8 cellular contexts compared by ENCODE assay signal in the genomic region with DNA sequence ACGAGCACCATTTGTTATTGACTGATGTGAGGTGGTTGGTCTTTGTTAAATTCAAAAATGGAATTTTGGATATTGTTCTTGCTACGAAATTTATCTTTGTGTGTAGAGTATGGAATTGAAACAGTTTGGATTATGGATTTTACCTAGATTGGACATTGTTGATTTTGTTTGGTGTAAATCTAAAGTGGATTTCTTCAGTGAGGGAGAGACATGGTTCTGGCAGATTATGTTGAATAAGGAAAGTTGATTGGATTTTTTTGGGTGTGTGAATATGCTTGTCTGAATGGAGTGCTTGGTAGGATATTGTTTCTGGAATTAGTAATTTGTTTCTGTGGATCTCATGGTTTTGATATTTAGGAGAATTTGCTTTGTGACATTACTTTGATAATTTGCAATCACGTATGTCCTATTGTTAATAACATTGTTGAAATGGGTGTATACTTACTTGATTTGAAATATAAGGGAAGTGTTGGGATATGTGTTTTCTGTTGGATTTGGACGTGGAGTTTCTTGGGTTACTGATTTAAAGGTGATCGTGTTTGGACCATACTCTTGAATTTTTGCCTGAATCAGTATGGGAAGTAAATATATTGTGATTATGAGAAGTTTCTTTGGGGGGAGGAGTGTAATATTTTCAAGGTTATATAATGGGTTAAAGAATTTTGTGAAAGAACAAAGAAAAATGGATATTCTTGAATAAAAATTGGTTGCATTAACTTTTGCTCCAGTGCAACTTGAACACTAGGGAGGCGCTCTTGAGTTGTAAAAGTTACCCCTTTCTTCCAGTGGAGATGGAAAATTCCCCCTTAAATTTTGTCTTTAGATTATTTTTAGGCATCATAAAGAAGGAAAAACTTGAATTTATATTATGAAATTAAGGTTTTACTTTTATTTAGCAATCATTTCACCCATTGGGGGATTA. TPM values are rescaled to one million over a fixed set of nuclear protein-coding genes. Genes with fewer than 3 reads are reported as not detected.
DNase-seq lines count a peak whose midpoint lies in the region; ATAC-seq and TF ChIP-seq lines count a peak whose summit lies in the region.

No MANE protein-coding gene starts in this region.

- H3K27me3 Mint-ChIP-seq in activated CD4-positive, alpha-beta T cell treated with anti-CD3 and anti-CD28 coated beads, Interleukin-2, amount 10 ng/mL, durations not matched to agents 7 days and 5 days: no peaks in the 10 kb centered on the region

- no peaks in the 10 kb centered on the region for H3K27me3 ChIP-seq in spleen (replicated peaks in 1 of 7)

- intact Hi-C loops in spleen (cut with DNase I; ENCODE audit: low total_unique reads): no loop called here

- H3K4me1 Mint-ChIP-seq in activated CD4-positive, alpha-beta T cell treated with anti-CD3 and anti-CD28 coated beads, Interleukin-2, amount 10 ng/mL, durations not matched to agents 7 days and 5 days: peaks cover 56% of the 10 kb centered on the region

- H3K4me1 ChIP-seq in spleen: peaks cover 31 to 87% (median 75%) of the 10 kb centered on the region in 6 donors

- peak overlapping the region; percentile 45 for H3K4me3 Mint-ChIP-seq in activated CD4-positive, alpha-beta T cell treated with anti-CD3 and anti-CD28 coated beads, Interleukin-2, amount 10 ng/mL, durations not matched to agents 7 days and 5 days

- H3K27ac ChIP-seq in spleen: peak overlapping the region; percentile 95 to 99 (median 98)

- peaks cover 12% of the 10 kb centered on the region for H3K9me3 Mint-ChIP-seq in activated CD4-positive, alpha-beta T cell treated with anti-CD3 and anti-CD28 coated beads, Interleukin-2, amount 10 ng/mL, durations not matched to agents 7 days and 5 days

- H3K4me3 ChIP-seq in epithelial cell of proximal tubule (ENCODE audit: low read depth, low read length): no peak overlapping the region
- H3K4me3 ChIP-seq in spleen: peak overlapping the region in 5 of 8 donors; percentile 58 to 83 (median 62)

- WGBS in spleen, 5 donors: 90 to 92% (median 91%) methylated on average over 6 of the region's 6 CpGs

- H3K9me3 ChIP-seq in spleen: no peaks in the 10 kb centered on the region

- TF ChIP-seq CTCF in epithelial cell of proximal tubule (conservative IDR thresholded peaks at IDR 0.05; ENCODE audit: low read depth, low read length) (peak; percentile 57), spleen (IDR thresholded peaks at IDR 0.05 in 8 of 11, conservative IDR thresholded peaks at IDR 0.05 in 3 of 11) (peak in 7 of 11 experiments; percentile 11 to 39 (median 18))

- ATAC-seq in GM18505 (IDR thresholded peaks at IDR 0.05; ENCODE audit: unreplicated experiment): no peak

- H3K36me3 ChIP-seq in spleen: peaks cover 0 to 55% (median 27%) of the 10 kb centered on the region in 6 donors

- H3K27ac Mint-ChIP-seq in activated CD4-positive, alpha-beta T cell treated with anti-CD3 and anti-CD28 coated beads, Interleukin-2, amount 10 ng/mL, durations not matched to agents 7 days and 5 days: peak overlapping the region; percentile 100

- CTCF ChIA-PET in activated CD4-positive, alpha-beta T cell treated with anti-CD3 and anti-CD28 coated beads, Interleukin-2, amount 10 ng/mL, durations not matched to agents 7 days and 5 days (lab: Charles Lee): interaction anchor here (0.9 to 2.1 kb wide), 17 partner anchors 9 to 90 kb away, joined by 3 to 38 read pairs (median 4); no protein-coding TSS in a partner anchor

- H3K36me3 Mint-ChIP-seq in activated CD4-positive, alpha-beta T cell treated with anti-CD3 and anti-CD28 coated beads, Interleukin-2, amount 10 ng/mL, durations not matched to agents 7 days and 5 days (ENCODE audit: low read depth): peaks cover 79% of the 10 kb centered on the region

- in situ Hi-C loops in SK-MEL-5 (cut with HindIII; ENCODE audit: low pct_unique_long_range_greater_than_20kb, low sequenced_read_pairs): no loop called here

- DNase-seq in activated CD4-positive, alpha-beta T cell treated with anti-CD3 and anti-CD28 coated beads, Interleukin-2, amount 10 ng/mL, durations not matched to agents 7 days and 5 days: no peak
- no peak for DNase-seq in activated CD4-positive, alpha-beta T cell treated with anti-CD3 and anti-CD28 coated beads for 1 hour
- peak; percentile 50 for DNase-seq in SK-MEL-5 (ENCODE audit: low read depth, low spot score)
- no peak for DNase-seq in epithelial cell of proximal tubule (ENCODE audit: low read depth)
- no peak for DNase-seq in spleen
- no peak for DNase-seq in NCI-H345 treated with DMSO at 0.1 percent for 48 hours (lab: John Stamatoyannopoulos, UW; ENCODE audit: unreplicated experiment)
- DNase-seq in stimulated activated CD4-positive, alpha-beta T cell treated with anti-CD3 and anti-CD28 coated beads, Interleukin-4, amount 100 ng/mL, for 24 hours: no peak

- TF ChIP-seq POLR2A in spleen (IDR thresholded peaks at IDR 0.05) (no peak), GM18505 (IDR thresholded peaks at IDR 0.05; ENCODE audit: borderline replicate concordance, extremely low read depth, insufficient read depth, insufficient read length) (no peak)

- POLR2A ChIA-PET in activated CD4-positive, alpha-beta T cell treated with anti-CD3 and anti-CD28 coated beads, Interleukin-2, amount 10 ng/mL, durations not matched to agents 7 days and 5 days (lab: Charles Lee): interaction anchor here (0.7 to 4.9 kb wide), 6 partner anchors 14 to 90 kb away, joined by 3 to 56 read pairs (median 6); no protein-coding TSS in a partner anchor

RNA-seq across cellular contexts. Expression of a gene that starts 0.9 kb away (rescaled TPM):
- 100 to 1,000 TPM; 129 to 148 TPM for total RNA-seq in activated CD4-positive, alpha-beta T cell treated with anti-CD3 and anti-CD28 coated beads, Interleukin-2, amount 10 ng/mL, durations not matched to agents 7 days and 5 days
- 27.4 and 37.9 TPM in 2 replicates for total RNA-seq in SK-MEL-5 (2014; rRNA removed; shearing (Covaris generic))
- polyA plus RNA-seq in SK-MEL-5 (2015; cell fraction: cytosol; rRNA removed): 19.8 and 21.3 TPM in 2 replicates
- 83.4 and 86.1 TPM in 2 replicates for polyA plus RNA-seq in SK-MEL-5 (2015; cell fraction: nucleus; rRNA removed)
- total RNA-seq in epithelial cell of proximal tubule (19.5 and 26.5 TPM in 2 replicates), spleen (100 to 1,000 TPM; 160 to 232 (median 204) TPM)
- polyA plus RNA-seq in spleen: 10 to 100 TPM; 37.3 to 44.0 (median 43.2) TPM
